Comparison of ENCODE assay signal across 16 cellular contexts in the genomic region with DNA sequence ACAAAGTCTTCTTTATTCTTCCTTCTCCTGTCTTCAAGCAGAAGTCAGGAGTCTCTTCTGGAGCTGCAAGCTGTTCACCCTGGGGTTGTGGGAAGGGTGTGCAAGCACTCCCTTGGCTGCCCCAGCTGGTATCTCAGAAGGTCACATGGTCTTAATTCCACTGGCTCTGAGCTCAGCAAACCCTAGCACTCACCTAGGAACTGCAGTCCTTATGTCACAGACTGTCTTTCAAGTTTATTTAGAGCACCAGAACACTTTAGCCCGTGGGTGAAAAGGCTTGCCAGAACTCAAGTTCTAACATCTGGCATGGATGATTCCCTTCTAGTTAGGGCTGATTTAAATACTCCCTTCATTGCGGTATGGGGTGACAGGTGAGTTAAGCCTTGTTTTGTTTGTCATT.
"Had no signal": no experiment of that assay in that cellular context is flagged by ENCODE, and none has a peak within 500 bp of the region (broad histone marks: within the 10 kb centered on the region; RNA-seq: fewer than 3 reads in every experiment).

No MANE protein-coding gene starts in this region.

- H3K27ac ChIP-seq: body of pancreas, esophagus muscularis mucosa, spleen, tibial artery, vagina had no signal

- H3K9me3 ChIP-seq: body of pancreas, tibial artery, vagina had no signal

- DNase-seq: activated CD4-positive, CD25-positive, alpha-beta regulatory T cell; activated naive CD4-positive, alpha-beta T cell treated with anti-CD3 and anti-CD28 coated beads, Interleukin-2, amount 10 ng/mL, durations not matched to agents 7 days and 5 days; body of pancreas; cerebellar nuclear complex; dermis blood vessel endothelial cell; glutamatergic neuron; immature natural killer cell; occipital lobe; spleen; stimulated activated CD4-positive, alpha-beta T cell treated with anti-CD3 and anti-CD28 coated beads, Interleukin-1b, Interleukin-23, amount 100 ng/mL, for 48 hours; tibial artery had no signal

- ATAC-seq: body of pancreas; natural killer cell treated with Interleukin-12 subunit alpha and Interleukin-12 subunit beta and Interleukin-15 and Interleukin-18, amount 100 ng/mL, for 72 hours; sciatic nerve; stimulated activated memory B cell treated with anti-CD40 and anti-IgM and Interleukin-4, amounts not matched to agents 10 μg/mL and 1 μg/mL and 100 μg/mL, for 72 hours had no signal

- H3K4me3 ChIP-seq: body of pancreas, esophagus muscularis mucosa, spleen, tibial artery, vagina had no signal

- H3K4me1 ChIP-seq: body of pancreas, esophagus muscularis mucosa, spleen, tibial artery, vagina had no signal

- H3K36me3 ChIP-seq: esophagus muscularis mucosa, spleen, tibial artery, vagina had no signal

- H3K27me3 ChIP-seq: body of pancreas, esophagus muscularis mucosa, spleen, tibial artery, vagina had no signal
